11 cellular contexts compared by ENCODE assay signal in the genomic region with DNA sequence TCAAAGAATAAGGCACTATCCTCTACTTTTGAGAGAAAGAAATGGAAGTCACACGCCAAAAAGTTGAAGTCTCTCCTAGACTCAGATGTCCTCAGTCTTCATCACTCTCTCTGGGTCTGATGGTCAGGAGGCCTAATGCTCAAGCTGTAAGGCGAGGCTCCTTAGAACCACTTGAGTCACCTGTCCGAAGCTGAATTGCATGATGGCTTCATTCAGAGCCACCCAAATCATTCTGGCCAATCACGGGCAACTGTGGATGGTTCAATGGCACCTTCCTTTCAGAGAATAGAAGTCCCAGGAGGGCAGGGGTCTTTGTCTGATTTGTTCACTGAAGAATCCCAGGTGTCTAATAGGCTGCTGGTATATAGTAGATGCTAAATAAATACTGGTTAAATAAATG.
A peak's percentile ranks its signal among the peaks of the same experiment; 100 is the strongest.
DNase-seq lines count a peak whose midpoint lies in the region; ATAC-seq, FAIRE-seq and TF ChIP-seq lines count a peak whose summit lies in the region.
"Had no signal": no experiment of that assay in that cellular context is flagged by ENCODE, and none has a peak within 500 bp of the region (broad histone marks: within the 10 kb centered on the region; RNA-seq: fewer than 3 reads in every experiment).

No MANE protein-coding gene starts in this region.

- 53% methylated on average over 4 of the region's 4 CpGs for WGBS in A549 (ENCODE audit: missing lambda C conversion rate)

- no peak for ATAC-seq in A549
- ATAC-seq in RWPE2 (ENCODE audit: low read depth), result no peak
- no peak for ATAC-seq in HG02970 (IDR thresholded peaks at IDR 0.05; ENCODE audit: low FRiP score, unreplicated experiment)
- no peak for ATAC-seq in GM21423 (IDR thresholded peaks at IDR 0.05; ENCODE audit: unreplicated experiment)
- no peak for ATAC-seq in GM18870 (IDR thresholded peaks at IDR 0.05; ENCODE audit: unreplicated experiment)

- peaks cover 8% of the 10 kb centered on the region; the same call in 2 of the 3 replicates for H3K4me1 ChIP-seq in A549
- peaks cover 44% of the 10 kb centered on the region for H3K4me1 ChIP-seq in CD4-positive, alpha-beta memory T cell (ENCODE audit: insufficient read depth, low read length)
- no peaks in the 10 kb centered on the region for H3K4me1 ChIP-seq in RWPE2 (ENCODE audit: insufficient read depth, poor library complexity, severe bottlenecking)

- no peak for TF ChIP-seq CTCF in A549 (IDR thresholded peaks at IDR 0.05)
- TF ChIP-seq CTCF in RWPE2 (IDR thresholded peaks at IDR 0.05; ENCODE audit: poor library complexity, severe bottlenecking), result no peak

- TF ChIP-seq RAD21 in A549 (conservative IDR thresholded peaks at IDR 0.05 in 1 of 2, IDR thresholded peaks at IDR 0.05 in 1 of 2), result no peak

- H3K9me3 ChIP-seq in A549, result no peaks in the 10 kb centered on the region
- H3K9me3 ChIP-seq in CD4-positive, alpha-beta memory T cell (ENCODE audit: control insufficient read depth in 1 of 2, low read length in 2 of 2), result no peaks in the 10 kb centered on the region
- H3K9me3 ChIP-seq in RWPE2 (ENCODE audit: severe bottlenecking), result no peaks in the 10 kb centered on the region
- H3K9me3 ChIP-seq: pancreas had no signal

- no peak overlapping the region for H3K4me3 ChIP-seq in A549
- no peak overlapping the region for H3K4me3 ChIP-seq in CD4-positive, alpha-beta memory T cell (ENCODE audit: low read length in 2 of 2)
- H3K4me3 ChIP-seq in RWPE2 (ENCODE audit: severe bottlenecking), result no peak overlapping the region
- H3K4me3 ChIP-seq: hepatocyte had no signal

- intact Hi-C loops in CD4-positive, alpha-beta memory T cell (cut with micrococcal nuclease), result loop anchor here (1.0 to 10.0 kb wide), 7 partner anchors 46 to 331 kb away; a partner anchor contains a TSS
- intact Hi-C loops in dendritic cell treated with granulocyte-macrophage colony-stimulating factor and Interleukin-4, amounts not matched to agents 40 ng/mL and 50 ng/mL, for 4 days (cut with micrococcal nuclease), result loop anchor here (5.0 kb wide), 2 partner anchors 72 to 157 kb away; no protein-coding TSS in a partner anchor

- TF ChIP-seq EP300 in A549 (IDR thresholded peaks at IDR 0.05), result no peak

- peak overlapping the region in 6 of 7 donors; percentile 61 to 90 (median 88) for H3K27ac Mint-ChIP-seq in CD4-positive, alpha-beta memory T cell
- peak overlapping the region; percentile 100 for H3K27ac Mint-ChIP-seq in dendritic cell treated with granulocyte-macrophage colony-stimulating factor and Interleukin-4, amounts not matched to agents 40 ng/mL and 50 ng/mL, for 4 days

- peaks cover 25 to 45% (median 35%) of the 10 kb centered on the region in 4 donors for H3K4me1 Mint-ChIP-seq in CD4-positive, alpha-beta memory T cell
- H3K4me1 Mint-ChIP-seq in dendritic cell treated with granulocyte-macrophage colony-stimulating factor and Interleukin-4, amounts not matched to agents 40 ng/mL and 50 ng/mL, for 4 days (ENCODE audit: low read depth), result peaks cover 70% of the 10 kb centered on the region

- no peaks in the 10 kb centered on the region for H3K27me3 ChIP-seq in CD4-positive, alpha-beta memory T cell (ENCODE audit: insufficient read depth, low read length)
- no peaks in the 10 kb centered on the region for H3K27me3 ChIP-seq in RWPE2 (ENCODE audit: insufficient read depth, poor library complexity, severe bottlenecking)
- H3K27me3 ChIP-seq: hepatocyte, pancreas had no signal

- H3K27ac ChIP-seq in A549 (peak overlapping the region; percentile 92 to 93; a peak in 5 of 6 replicates), RWPE2 (ENCODE audit: poor library complexity, severe bottlenecking) (peak overlapping the region; percentile 35)
- H3K27ac ChIP-seq in CD4-positive, alpha-beta memory T cell (ENCODE audit: low read depth, low read length), result no peak overlapping the region
- H3K27ac ChIP-seq: hepatocyte, pancreas had no signal

- no peak for FAIRE-seq in A549 (lab: Jason Lieb, UNC)
- FAIRE-seq: pancreas had no signal

- no peaks in the 10 kb centered on the region for H3K27me3 Mint-ChIP-seq in CD4-positive, alpha-beta memory T cell
- no peaks in the 10 kb centered on the region for H3K27me3 Mint-ChIP-seq in dendritic cell treated with granulocyte-macrophage colony-stimulating factor and Interleukin-4, amounts not matched to agents 40 ng/mL and 50 ng/mL, for 4 days

- DNase-seq in A549 (ENCODE audit: low read depth in 1 of 2, low spot score in 1 of 2) (no peak), RWPE2 (ENCODE audit: low spot score) (no peak), NCI-H187 treated with DMSO at 0.1 percent for 48 hours (lab: John Stamatoyannopoulos, UW) (no peak)
- DNase-seq in CD4-positive, alpha-beta memory T cell, result no peak
- DNase-seq: NCI-H226 had no signal

- H3K36me3 ChIP-seq in CD4-positive, alpha-beta memory T cell (ENCODE audit: insufficient read depth, low read length), result no peaks in the 10 kb centered on the region
- no peaks in the 10 kb centered on the region for H3K36me3 ChIP-seq in RWPE2 (ENCODE audit: low read depth)
- H3K36me3 ChIP-seq: pancreas had no signal

- peak overlapping the region in 5 of 8 donors; percentile 6 to 74 (median 63) for H3K4me3 Mint-ChIP-seq in CD4-positive, alpha-beta memory T cell
- H3K4me3 Mint-ChIP-seq in dendritic cell treated with granulocyte-macrophage colony-stimulating factor and Interleukin-4, amounts not matched to agents 40 ng/mL and 50 ng/mL, for 4 days, result no peak overlapping the region

- no peak for TF ChIP-seq POLR2A in A549 (IDR thresholded peaks at IDR 0.05; ENCODE audit: low read length)

- CTCF ChIA-PET in A549 (lab: Yijun Ruan, JAX), result interaction anchor here (0.6 to 10.9 kb wide), 61 partner anchors 8 to 521 kb away, joined by 3 to 167 read pairs (median 5); a partner anchor contains a TSS
- CTCF ChIA-PET in CD4-positive, alpha-beta memory T cell (lab: Charles Lee; ENCODE audit: partially characterized antibody), result interaction anchor here (0.6 to 6.1 kb wide), 45 partner anchors 10 to 408 kb away, joined by 3 to 97 read pairs (median 4); a partner anchor contains a TSS

- H3K36me3 Mint-ChIP-seq in CD4-positive, alpha-beta memory T cell, result peaks cover 3 to 9% of the 10 kb centered on the region in 2 donors
- peaks cover 22% of the 10 kb centered on the region for H3K36me3 Mint-ChIP-seq in dendritic cell treated with granulocyte-macrophage colony-stimulating factor and Interleukin-4, amounts not matched to agents 40 ng/mL and 50 ng/mL, for 4 days (ENCODE audit: low read depth)

- POLR2A ChIA-PET in A549 (lab: Yijun Ruan, JAX), result interaction anchor here (0.7 to 1.4 kb wide), 6 partner anchors 42 to 298 kb away, joined by 3 to 10 read pairs (median 4); a partner anchor contains a TSS
- POLR2A ChIA-PET in CD4-positive, alpha-beta memory T cell (lab: Charles Lee; ENCODE audit: partially characterized antibody), result interaction anchor here (0.6 to 4.2 kb wide), 16 partner anchors 45 to 408 kb away, joined by 3 to 36 read pairs (median 6); a partner anchor contains a TSS

- peak overlapping the region; percentile 86 for H3K4me2 ChIP-seq in A549

- peaks cover 0 to 10% (median 7%) of the 10 kb centered on the region in 8 donors for H3K9me3 Mint-ChIP-seq in CD4-positive, alpha-beta memory T cell
- H3K9me3 Mint-ChIP-seq in dendritic cell treated with granulocyte-macrophage colony-stimulating factor and Interleukin-4, amounts not matched to agents 40 ng/mL and 50 ng/mL, for 4 days, result peaks cover 14% of the 10 kb centered on the region

TF ChIP-seq in A549, 52 proteins besides CTCF, POLR2A, EP300 and RAD21:
- TF ChIP-seq CBX2 (IDR thresholded peaks at IDR 0.05; ENCODE audit: borderline replicate concordance, low read depth) (no peak), JUNB (IDR thresholded peaks at IDR 0.05) (no peak), JUN (IDR thresholded peaks at IDR 0.05) (no peak), NPAS2 (CRISPR knock-in tag; IDR thresholded peaks at IDR 0.05; ENCODE audit: borderline replicate concordance) (no peak), TFCP2L1 (CRISPR knock-in tag; IDR thresholded peaks at IDR 0.05) (no peak), MAFK (IDR thresholded peaks at IDR 0.05; ENCODE audit: partially characterized antibody) (no peak), RARB (CRISPR knock-in tag; IDR thresholded peaks at IDR 0.05) (no peak), CBX8 (IDR thresholded peaks at IDR 0.05) (no peak), BHLHE40 (IDR thresholded peaks at IDR 0.05; ENCODE audit: low read depth, low read length) (no peak), ZSCAN20 (CRISPR knock-in tag; IDR thresholded peaks at IDR 0.05) (no peak), ZC3H11A (IDR thresholded peaks at IDR 0.05) (no peak)
- TF ChIP-seq, protein P1, sequence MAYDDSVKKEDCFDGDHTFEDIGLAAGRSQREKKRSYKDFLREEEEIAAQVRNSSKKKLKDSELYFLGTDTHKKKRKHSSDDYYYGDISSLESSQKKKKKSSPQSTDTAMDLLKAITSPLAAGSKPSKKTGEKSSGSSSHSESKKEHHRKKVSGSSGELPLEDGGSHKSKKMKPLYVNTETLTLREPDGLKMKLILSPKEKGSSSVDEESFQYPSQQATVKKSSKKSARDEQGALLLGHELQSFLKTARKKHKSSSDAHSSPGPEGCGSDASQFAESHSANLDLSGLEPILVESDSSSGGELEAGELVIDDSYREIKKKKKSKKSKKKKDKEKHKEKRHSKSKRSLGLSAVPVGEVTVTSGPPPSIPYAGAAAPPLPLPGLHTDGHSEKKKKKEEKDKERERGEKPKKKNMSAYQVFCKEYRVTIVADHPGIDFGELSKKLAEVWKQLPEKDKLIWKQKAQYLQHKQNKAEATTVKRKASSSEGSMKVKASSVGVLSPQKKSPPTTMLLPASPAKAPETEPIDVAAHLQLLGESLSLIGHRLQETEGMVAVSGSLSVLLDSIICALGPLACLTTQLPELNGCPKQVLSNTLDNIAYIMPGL (CRISPR knock-in tag; IDR thresholded peaks at IDR 0.05; ENCODE audit: borderline replicate concordance), result no peak
- TF ChIP-seq, protein P2, sequence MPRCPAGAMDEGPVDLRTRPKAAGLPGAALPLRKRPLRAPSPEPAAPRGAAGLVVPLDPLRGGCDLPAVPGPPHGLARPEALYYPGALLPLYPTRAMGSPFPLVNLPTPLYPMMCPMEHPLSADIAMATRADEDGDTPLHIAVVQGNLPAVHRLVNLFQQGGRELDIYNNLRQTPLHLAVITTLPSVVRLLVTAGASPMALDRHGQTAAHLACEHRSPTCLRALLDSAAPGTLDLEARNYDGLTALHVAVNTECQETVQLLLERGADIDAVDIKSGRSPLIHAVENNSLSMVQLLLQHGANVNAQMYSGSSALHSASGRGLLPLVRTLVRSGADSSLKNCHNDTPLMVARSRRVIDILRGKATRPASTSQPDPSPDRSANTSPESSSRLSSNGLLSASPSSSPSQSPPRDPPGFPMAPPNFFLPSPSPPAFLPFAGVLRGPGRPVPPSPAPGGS (IDR thresholded peaks at IDR 0.05), result no peak
- TF ChIP-seq, protein P3, sequence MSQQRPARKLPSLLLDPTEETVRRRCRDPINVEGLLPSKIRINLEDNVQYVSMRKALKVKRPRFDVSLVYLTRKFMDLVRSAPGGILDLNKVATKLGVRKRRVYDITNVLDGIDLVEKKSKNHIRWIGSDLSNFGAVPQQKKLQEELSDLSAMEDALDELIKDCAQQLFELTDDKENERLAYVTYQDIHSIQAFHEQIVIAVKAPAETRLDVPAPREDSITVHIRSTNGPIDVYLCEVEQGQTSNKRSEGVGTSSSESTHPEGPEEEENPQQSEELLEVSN (IDR thresholded peaks at IDR 0.05; ENCODE audit: borderline replicate concordance, low read depth), result no peak
TF ChIP-seq in A549: peak in this region for 0.
